ENCODE assay signal across 1 cellular context in the genomic region with DNA sequence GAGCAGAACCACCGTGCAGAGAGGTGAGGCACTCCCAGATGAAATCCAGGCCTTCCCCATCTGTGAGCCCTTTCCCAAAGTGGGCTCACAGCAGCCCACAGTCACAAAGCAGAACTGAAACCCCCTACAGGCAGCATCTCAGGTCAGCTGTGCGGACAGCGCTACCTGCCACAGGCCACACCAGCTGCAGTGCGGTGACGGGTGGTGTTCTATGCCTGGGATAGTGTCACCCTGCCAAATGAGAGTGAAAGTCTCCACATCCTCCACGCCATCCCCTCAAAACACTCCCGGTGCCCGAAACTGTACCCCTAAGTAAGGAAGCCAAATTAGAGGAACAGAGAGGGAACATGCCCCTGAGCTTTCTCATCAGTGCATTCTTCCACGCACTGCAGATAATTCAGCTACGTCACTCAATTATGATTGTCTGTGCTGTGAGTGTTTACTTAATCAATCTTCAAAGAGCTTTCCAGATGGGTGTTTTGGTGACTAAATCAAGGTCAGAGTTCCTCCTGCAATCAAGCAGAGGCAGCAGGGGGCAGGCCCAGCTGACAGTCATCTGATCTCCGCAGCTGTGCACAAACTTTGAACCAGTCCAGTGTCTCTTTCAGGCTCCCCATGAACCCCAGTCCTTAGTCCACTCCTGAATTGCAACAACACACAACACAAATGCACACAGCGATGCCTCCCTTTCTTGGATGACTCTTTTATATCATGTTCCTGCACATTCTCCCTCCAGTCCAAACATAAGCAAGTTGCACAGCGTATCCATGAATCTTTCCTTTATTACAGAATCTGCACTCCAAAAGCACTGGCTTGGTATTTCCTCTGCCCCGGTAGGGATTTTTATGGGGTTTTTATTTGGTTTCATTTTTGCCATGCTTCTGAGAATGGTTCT.
A peak's percentile ranks its signal among the peaks of the same experiment; 100 is the strongest.
TF ChIP-seq lines count a peak whose summit lies in the region.

No MANE protein-coding gene starts in this region.

TF ChIP-seq in HEK293, 187 proteins besides CTCF, POLR2A, EP300 and RAD21 (continued from another document and continues in another):
- TF ChIP-seq ZNF518A (tag by site-specific recombination; conservative IDR thresholded peaks at IDR 0.05; ENCODE audit: low read depth): peak; percentile 53; the same call in 1 of the 2 replicates
- TF ChIP-seq TCF7L2 (IDR thresholded peaks at IDR 0.05; ENCODE audit: borderline replicate concordance, low read depth, low read length): peak; percentile 97
- TF ChIP-seq PRDM2 (tag by site-specific recombination; IDR thresholded peaks at IDR 0.05; ENCODE audit: borderline replicate concordance): no peak
- TF ChIP-seq ZNF654 (tag by site-specific recombination; IDR thresholded peaks at IDR 0.05; ENCODE audit: low read depth): no peak
- peak; percentile 75 for TF ChIP-seq PRDM1 (tag by site-specific recombination; IDR thresholded peaks at IDR 0.05)
- TF ChIP-seq GLI2 (tag by site-specific recombination; IDR thresholded peaks at IDR 0.05; ENCODE audit: borderline replicate concordance, low read depth): peak; percentile 84
- TF ChIP-seq, protein P1, sequence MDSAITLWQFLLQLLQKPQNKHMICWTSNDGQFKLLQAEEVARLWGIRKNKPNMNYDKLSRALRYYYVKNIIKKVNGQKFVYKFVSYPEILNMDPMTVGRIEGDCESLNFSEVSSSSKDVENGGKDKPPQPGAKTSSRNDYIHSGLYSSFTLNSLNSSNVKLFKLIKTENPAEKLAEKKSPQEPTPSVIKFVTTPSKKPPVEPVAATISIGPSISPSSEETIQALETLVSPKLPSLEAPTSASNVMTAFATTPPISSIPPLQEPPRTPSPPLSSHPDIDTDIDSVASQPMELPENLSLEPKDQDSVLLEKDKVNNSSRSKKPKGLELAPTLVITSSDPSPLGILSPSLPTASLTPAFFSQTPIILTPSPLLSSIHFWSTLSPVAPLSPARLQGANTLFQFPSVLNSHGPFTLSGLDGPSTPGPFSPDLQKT (IDR thresholded peaks at IDR 0.05; ENCODE audit: borderline replicate concordance, low read depth, low read length): no peak
- peak; percentile 73 for TF ChIP-seq ZNF600 (tag by site-specific recombination; IDR thresholded peaks at IDR 0.05)
- no peak for TF ChIP-seq ZNF501 (tag by site-specific recombination; IDR thresholded peaks at IDR 0.05)
- TF ChIP-seq IKZF3 (tag by site-specific recombination; IDR thresholded peaks at IDR 0.05): peak; percentile 68
- peak; percentile 74 for TF ChIP-seq KLF8 (tag by site-specific recombination; IDR thresholded peaks at IDR 0.05)
- peak; percentile 80 for TF ChIP-seq FEZF1 (tag by site-specific recombination; IDR thresholded peaks at IDR 0.05)
- TF ChIP-seq ZNF354C (tag by site-specific recombination; IDR thresholded peaks at IDR 0.05; ENCODE audit: borderline replicate concordance, low read depth): no peak
- TF ChIP-seq ZSCAN23 (tag by site-specific recombination; IDR thresholded peaks at IDR 0.05): no peak
- no peak for TF ChIP-seq ZNF112 (tag by site-specific recombination; IDR thresholded peaks at IDR 0.05)
- peak; percentile 68 for TF ChIP-seq ZNF398 (tag by site-specific recombination; IDR thresholded peaks at IDR 0.05)
- TF ChIP-seq MYNN (tag by site-specific recombination; IDR thresholded peaks at IDR 0.05; ENCODE audit: borderline replicate concordance): no peak
- no peak for TF ChIP-seq ZNF148 (tag by site-specific recombination; IDR thresholded peaks at IDR 0.05; ENCODE audit: borderline replicate concordance)
- peak; percentile 23; the same call in 1 of the 2 replicates for TF ChIP-seq ZNF2 (tag by site-specific recombination; IDR thresholded peaks at IDR 0.05)
- TF ChIP-seq ZNF664 (tag by site-specific recombination; IDR thresholded peaks at IDR 0.05): peak; percentile 43
- TF ChIP-seq TSHZ1 (tag by site-specific recombination; IDR thresholded peaks at IDR 0.05; ENCODE audit: borderline replicate concordance): peak; percentile 97
- TF ChIP-seq KLF16 (tag by site-specific recombination; IDR thresholded peaks at IDR 0.05): 0 out of 2 replicates have a peak, but pooled peaks have one; percentile 16
- TF ChIP-seq ZNF350 (tag by site-specific recombination; IDR thresholded peaks at IDR 0.05): no peak
- TF ChIP-seq ZBTB21 (tag by site-specific recombination; IDR thresholded peaks at IDR 0.05): peak; percentile 95
- peak; percentile 61; the same call in 1 of the 2 replicates for TF ChIP-seq ZNF488 (tag by site-specific recombination; IDR thresholded peaks at IDR 0.05)
